10 cellular contexts compared by ENCODE assay signal in the genomic region with DNA sequence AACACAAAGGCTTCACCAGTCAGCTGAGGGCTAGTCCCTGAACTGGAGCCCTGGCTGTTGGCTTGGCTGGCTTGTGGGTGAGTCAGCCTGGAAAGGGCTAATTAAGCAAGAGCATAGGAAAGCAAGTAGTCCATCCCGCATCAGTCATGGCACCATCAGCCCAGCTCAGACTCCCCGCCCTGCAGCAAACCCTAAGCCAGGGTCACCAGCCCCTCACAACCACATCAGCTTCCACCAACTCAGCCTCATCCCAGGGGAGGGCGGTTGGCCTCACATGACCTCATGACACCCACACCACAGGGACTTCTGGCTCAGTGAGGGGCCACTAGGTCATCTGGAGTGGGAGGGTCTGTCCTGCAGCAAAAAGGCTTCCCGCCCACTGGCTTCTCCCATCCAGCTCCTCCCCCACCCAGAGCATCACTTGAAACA. TPM values are rescaled to one million over a fixed set of nuclear protein-coding genes. Genes with fewer than 3 reads are reported as not detected.
A peak's percentile ranks its signal among the peaks of the same experiment; 100 is the strongest.
DNase-seq lines count a peak whose midpoint lies in the region; ATAC-seq and TF ChIP-seq lines count a peak whose summit lies in the region.
"Had no signal": no experiment of that assay in that cellular context is flagged by ENCODE, and none has a peak within 500 bp of the region (broad histone marks: within the 10 kb centered on the region; RNA-seq: fewer than 3 reads in every experiment).

No MANE protein-coding gene starts in this region.

- H3K4me3 ChIP-seq in NB4 (ENCODE audit: low read depth, low read length) = no peak overlapping the region
- no peak overlapping the region for H3K4me3 ChIP-seq in mesenchymal stem cell (ENCODE audit: insufficient read depth in 1 of 2, low read depth in 1 of 2, low read length in 2 of 2)

- H3K27ac ChIP-seq in mesenchymal stem cell (ENCODE audit: low read length, poor library complexity, severe bottlenecking) = no peak overlapping the region

- H3K4me1 Mint-ChIP-seq in stimulated activated naive CD8-positive, alpha-beta T cell treated with anti-CD3 and anti-CD28 coated beads, Interleukin-15, amount 100 ng/mL, for 72 hours = peaks cover 9% of the 10 kb centered on the region
- H3K4me1 Mint-ChIP-seq: CD4-positive, alpha-beta memory T cell had no signal

- H2BK12ac ChIP-seq in mesenchymal stem cell (ENCODE audit: low read length in 2 of 2) = peak overlapping the region in 1 of 2 experiments; percentile 17

- no peaks in the 10 kb centered on the region for H3K9me3 Mint-ChIP-seq in stimulated activated naive CD8-positive, alpha-beta T cell treated with anti-CD3 and anti-CD28 coated beads, Interleukin-15, amount 100 ng/mL, for 72 hours

- no peak overlapping the region for H2BK120ac ChIP-seq in mesenchymal stem cell (ENCODE audit: low read depth, low read length)

- H3K27me3 Mint-ChIP-seq in stimulated activated naive CD8-positive, alpha-beta T cell treated with anti-CD3 and anti-CD28 coated beads, Interleukin-15, amount 100 ng/mL, for 72 hours = no peaks in the 10 kb centered on the region
- H3K27me3 Mint-ChIP-seq: CD4-positive, alpha-beta memory T cell had no signal

- no peak for TF ChIP-seq POLR2A in NB4 (IDR thresholded peaks at IDR 0.05; ENCODE audit: extremely low read depth, insufficient read length)

- H3K4me3 Mint-ChIP-seq in stimulated activated naive CD8-positive, alpha-beta T cell treated with anti-CD3 and anti-CD28 coated beads, Interleukin-15, amount 100 ng/mL, for 72 hours = no peak overlapping the region
- H3K4me3 Mint-ChIP-seq: CD4-positive, alpha-beta memory T cell had no signal

- no peak overlapping the region for H2AK5ac ChIP-seq in mesenchymal stem cell (ENCODE audit: low read length, severe bottlenecking)

- no peak for TF ChIP-seq CTCF in NB4 (IDR thresholded peaks at IDR 0.05; ENCODE audit: low read depth, low read length)

- H3K36me3 ChIP-seq in mesenchymal stem cell (ENCODE audit: control insufficient read depth in 1 of 2, insufficient read depth in 2 of 2, low read depth in 1 of 2, low read length in 2 of 2) = peaks cover 70 to 87% of the 10 kb centered on the region in 2 experiments

- H2BK15ac ChIP-seq in mesenchymal stem cell (ENCODE audit: low read depth, poor library complexity, severe bottlenecking) = no peak overlapping the region

- peak overlapping the region in 1 of 2 donors; percentile 80 for H3K27ac Mint-ChIP-seq in stimulated activated naive CD8-positive, alpha-beta T cell treated with anti-CD3 and anti-CD28 coated beads, Interleukin-15, amount 100 ng/mL, for 72 hours

- H3K9ac ChIP-seq in mesenchymal stem cell (ENCODE audit: low read length) = peak overlapping the region; percentile 80

- H3K4me1 ChIP-seq in mesenchymal stem cell (ENCODE audit: control insufficient read depth, insufficient read depth, low read depth, low read length) = peaks cover 30% of the 10 kb centered on the region

- no peak for ATAC-seq in stimulated activated naive CD8-positive, alpha-beta T cell treated with anti-CD3 and anti-CD28 coated beads, Interleukin-15, amount 100 ng/mL, for 72 hours

- no peak overlapping the region for H2AFZ ChIP-seq in mesenchymal stem cell (ENCODE audit: low read depth, low read length)

- H3K27me3 ChIP-seq in mesenchymal stem cell (ENCODE audit: control insufficient read depth in 1 of 2, insufficient read depth in 1 of 2, low read length in 2 of 2) = no peaks in the 10 kb centered on the region

- H3K4ac ChIP-seq in mesenchymal stem cell (ENCODE audit: low read depth in 1 of 2, low read length in 2 of 2) = peak overlapping the region in 1 of 2 experiments; percentile 9

- H3K18ac ChIP-seq in mesenchymal stem cell (ENCODE audit: low read depth in 1 of 2, low read length in 2 of 2) = peak overlapping the region in 1 of 2 experiments; percentile 75

- no peak overlapping the region for H2BK5ac ChIP-seq in mesenchymal stem cell (ENCODE audit: low read depth, low read length, poor library complexity, severe bottlenecking)

- H3K14ac ChIP-seq in mesenchymal stem cell (ENCODE audit: low read length in 2 of 2) = no peak overlapping the region

- peak; percentile 91 for DNase-seq in AG08395 (ENCODE audit: low spot score)
- DNase-seq in NB4 (ENCODE audit: low read depth) = peak; percentile 44
- peak; percentile 30 to 63 for DNase-seq in dermis microvascular lymphatic vessel endothelial cell (ENCODE audit: low read depth in 2 of 2)
- DNase-seq in mesenchymal stem cell = peak; percentile 86
- no peak for DNase-seq in middle frontal gyrus (ENCODE audit: extremely low spot score, low spot score)
- DNase-seq in NK-92 (lab: John Stamatoyannopoulos, UW; ENCODE audit: unreplicated experiment) = no peak
- DNase-seq in stimulated activated naive CD8-positive, alpha-beta T cell treated with anti-CD3 and anti-CD28 coated beads, Interleukin-15, amount 100 ng/mL, for 72 hours = no peak
- no peak for DNase-seq in NCI-H128 (lab: John Stamatoyannopoulos, UW; ENCODE audit: unreplicated experiment)
- DNase-seq: activated naive CD4-positive, alpha-beta T cell treated with anti-CD3 and anti-CD28 coated beads, Interleukin-2, amount 50 U/mL, for 16 hours; CD4-positive, alpha-beta memory T cell had no signal

- H3K79me1 ChIP-seq in mesenchymal stem cell (replicated peaks; ENCODE audit: low read length, poor library complexity, severe bottlenecking) = peaks cover 16% of the 10 kb centered on the region

- peak overlapping the region; percentile 52 for H4K8ac ChIP-seq in mesenchymal stem cell (ENCODE audit: low read length)

- no peaks in the 10 kb centered on the region for H3K9me3 ChIP-seq in mesenchymal stem cell (ENCODE audit: control insufficient read depth, low read length)

- no peak overlapping the region for H3K23ac ChIP-seq in mesenchymal stem cell (ENCODE audit: low read length in 2 of 2)

- H3K4me2 ChIP-seq in mesenchymal stem cell (ENCODE audit: low read length, poor library complexity, severe bottlenecking) = no peak overlapping the region

- 84% methylated on average over 4 of the region's 4 CpGs for WGBS in mesenchymal stem cell

- H4K91ac ChIP-seq in mesenchymal stem cell (ENCODE audit: low read length) = peak overlapping the region; percentile 5

RNA-seq across cellular contexts. Expression of a gene that starts 7.0 kb away (rescaled TPM):
- total RNA-seq in dermis microvascular lymphatic vessel endothelial cell = 2.1 and 4.8 TPM in 2 replicates
- 39.1 TPM for polyA plus RNA-seq in mesenchymal stem cell (2013, experiment 1 of 2)
- polyA plus RNA-seq in mesenchymal stem cell (2013, experiment 2 of 2) = 40.8 TPM

RNA-seq across cellular contexts. Expression of a gene that starts 35.9 kb away (rescaled TPM):
- 0.13 TPM in 1 of 2 replicates, not detected in the other for total RNA-seq in dermis microvascular lymphatic vessel endothelial cell
- polyA plus RNA-seq in mesenchymal stem cell (2013, experiment 1 of 2) = 1.5 TPM
- 1.8 TPM for polyA plus RNA-seq in mesenchymal stem cell (2013, experiment 2 of 2)
- polyA plus RNA-seq: CD4-positive, alpha-beta memory T cell had no signal

RNA-seq across cellular contexts. Expression of a gene that starts 37.3 kb away (rescaled TPM):
- 55.0 and 61.0 TPM in 2 replicates for total RNA-seq in dermis microvascular lymphatic vessel endothelial cell
- polyA plus RNA-seq in mesenchymal stem cell (2013, experiment 1 of 2) = 120 TPM
- polyA plus RNA-seq in mesenchymal stem cell (2013, experiment 2 of 2) = 119 TPM

Comparison
In these comparisons a context has a peak if more than half of its experiments do, and no peak if none do; other contexts are left out.
1. DNase-seq: peak in AG08395 (single experiment), NB4 (single experiment), dermis microvascular lymphatic vessel endothelial cell (2 of 2) and mesenchymal stem cell (single experiment); none in middle frontal gyrus (single experiment), NK-92 (single experiment), stimulated activated naive CD8-positive, alpha-beta T cell treated with anti-CD3 and anti-CD28 coated beads, Interleukin-15, amount 100 ng/mL, for 72 hours (0 of 2) and NCI-H128 (single experiment).